9 cellular contexts compared by ENCODE assay signal in the genomic region with DNA sequence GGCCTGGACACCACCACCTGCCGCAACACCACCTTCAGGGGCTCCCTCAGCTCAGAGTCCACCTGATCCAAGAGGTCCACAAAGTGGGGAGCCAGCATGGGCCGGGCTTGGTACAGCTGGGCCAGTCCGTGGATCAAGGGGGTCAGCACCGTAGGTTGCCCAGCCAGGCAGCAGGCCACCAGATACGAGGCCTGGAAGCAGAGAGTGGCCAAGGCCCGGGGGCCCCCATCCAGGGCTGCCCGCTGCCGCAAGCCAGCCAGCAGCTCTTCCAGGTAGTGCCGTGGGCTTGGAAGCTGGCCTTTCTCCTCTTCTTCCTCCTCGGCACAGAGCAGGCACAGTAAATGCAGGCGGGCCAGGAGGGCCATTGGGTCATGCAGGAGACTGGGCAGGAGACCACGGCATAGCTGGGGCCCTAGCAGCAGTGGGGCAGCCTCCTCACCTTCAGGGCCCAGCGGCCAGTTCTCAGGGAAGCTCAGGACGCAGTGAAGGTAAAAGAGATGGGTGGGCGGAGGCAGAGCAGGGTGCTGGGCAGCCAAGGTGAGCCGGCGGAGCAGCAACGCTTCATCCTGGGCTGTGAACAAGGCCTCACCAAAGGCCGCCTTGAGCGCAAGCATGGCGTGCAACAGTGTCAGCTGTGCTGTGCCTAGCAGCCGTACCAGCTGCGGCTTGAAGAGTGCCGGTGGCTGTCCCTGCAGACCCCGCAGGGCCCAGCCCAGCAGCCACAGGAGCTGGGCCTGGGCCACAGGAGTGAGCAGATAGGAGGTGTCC. TPM values are rescaled to one million over a fixed set of nuclear protein-coding genes. Genes with fewer than 3 reads are reported as not detected.
DNase-seq lines count a peak whose midpoint lies in the region; ATAC-seq and TF ChIP-seq lines count a peak whose summit lies in the region.
"Had no signal": no experiment of that assay in that cellular context is flagged by ENCODE, and none has a peak within 500 bp of the region (broad histone marks: within the 10 kb centered on the region; RNA-seq: fewer than 3 reads in every experiment).

No MANE protein-coding gene starts in this region.

- peaks cover 16% of the 10 kb centered on the region for H3K79me2 ChIP-seq in Karpas-422 (ENCODE audit: low read length)

- peak overlapping the region in 3 of 10 donors; percentile 33 to 76 (median 67) for H3K27ac Mint-ChIP-seq in naive thymus-derived CD8-positive, alpha-beta T cell

- H3K4me1 Mint-ChIP-seq in naive thymus-derived CD8-positive, alpha-beta T cell: peaks cover 7 to 23% (median 16%) of the 10 kb centered on the region in 4 donors

- TF ChIP-seq CTCF in BJ (IDR thresholded peaks at IDR 0.05; ENCODE audit: insufficient read depth, low read depth, low read length) (no peak), colonic mucosa (IDR thresholded peaks at IDR 0.05) (no peak)

- peak overlapping the region; percentile 28 to 89 (median 69) for H3K4me3 Mint-ChIP-seq in naive thymus-derived CD8-positive, alpha-beta T cell

- H3K27me3 Mint-ChIP-seq in naive thymus-derived CD8-positive, alpha-beta T cell: peaks cover 0 to 6% (median 0%) of the 10 kb centered on the region in 5 donors

- no peaks in the 10 kb centered on the region for H3K27me3 ChIP-seq in BJ (ENCODE audit: control insufficient read depth, insufficient read depth, low read length)
- no peaks in the 10 kb centered on the region for H3K27me3 ChIP-seq in Karpas-422 (ENCODE audit: low read length)
- no peaks in the 10 kb centered on the region for H3K27me3 ChIP-seq in colonic mucosa

- H3K36me3 ChIP-seq in BJ (ENCODE audit: control insufficient read depth, insufficient read depth, low read length) (peaks cover 17% of the 10 kb centered on the region), Karpas-422 (ENCODE audit: insufficient read depth, low read length) (peaks cover 3% of the 10 kb centered on the region; the same call in 1 of the 2 replicates), colonic mucosa (peaks cover 5% of the 10 kb centered on the region)

- ATAC-seq in naive thymus-derived CD8-positive, alpha-beta T cell: no peak
- ATAC-seq in HG03108 (IDR thresholded peaks at IDR 0.05; ENCODE audit: unreplicated experiment): no peak
- ATAC-seq in HG03460 (IDR thresholded peaks at IDR 0.05; ENCODE audit: unreplicated experiment): no peak

- H3K36me3 Mint-ChIP-seq in naive thymus-derived CD8-positive, alpha-beta T cell: peaks cover 0 to 7% (median 0%) of the 10 kb centered on the region in 3 donors

- peak overlapping the region; percentile 69 for H3K4me2 ChIP-seq in Karpas-422 (ENCODE audit: low read depth, low read length, poor library complexity, severe bottlenecking)

- H3K4me3 ChIP-seq in BJ (ENCODE audit: low read depth, low read length): peak overlapping the region; percentile 98
- peak overlapping the region; percentile 99 for H3K4me3 ChIP-seq in Karpas-422 (ENCODE audit: low read length)
- peak overlapping the region; percentile 91 for H3K4me3 ChIP-seq in colonic mucosa

- DNase-seq in BJ (ENCODE audit: low read depth) (no peak), Karpas-422 (no peak), colonic mucosa (peak; percentile 17), NCI-H2171 (lab: John Stamatoyannopoulos, UW) (no peak), hippocampal formation (lab: John Stamatoyannopoulos, UW) (no peak)
- no peak for DNase-seq in naive thymus-derived CD8-positive, alpha-beta T cell

- no peaks in the 10 kb centered on the region for H3K9me2 ChIP-seq in Karpas-422 (replicated peaks; ENCODE audit: insufficient read depth, low read length)

- H3K4me1 ChIP-seq in Karpas-422 (ENCODE audit: low read length): peaks cover 7% of the 10 kb centered on the region
- H3K4me1 ChIP-seq in colonic mucosa: peaks cover 6% of the 10 kb centered on the region

- intact Hi-C loops in colonic mucosa (cut with DNase I): loop anchor here (10.0 kb wide), 1 partner anchor 54 kb away; a partner anchor contains a TSS

- H3K27ac ChIP-seq in Karpas-422 (ENCODE audit: low read length) (no peak overlapping the region), colonic mucosa (no peak overlapping the region)

- POLR2A ChIA-PET in BJ (lab: Charles Lee): interaction anchor here (0.6 kb wide), 1 partner anchor 114 kb away, joined by 10 read pairs; no protein-coding TSS in a partner anchor
- POLR2A ChIA-PET in naive thymus-derived CD8-positive, alpha-beta T cell (lab: Charles Lee): interaction anchor here (0.6 to 3.6 kb wide), 16 partner anchors 8 to 538 kb away, joined by 3 to 24 read pairs (median 4); a partner anchor contains a TSS

- CTCF ChIA-PET in BJ (lab: Yijun Ruan, JAX): interaction anchor here (0.5 to 6.1 kb wide), 42 partner anchors 9 to 644 kb away, joined by 3 to 57 read pairs (median 5); a partner anchor contains a TSS

- H4K20me1 ChIP-seq in Karpas-422 (ENCODE audit: insufficient read depth, low read depth, low read length): peaks cover 39% of the 10 kb centered on the region

- no peaks in the 10 kb centered on the region for H3K9me3 ChIP-seq in Karpas-422 (ENCODE audit: low read length)
- no peaks in the 10 kb centered on the region for H3K9me3 ChIP-seq in colonic mucosa

- no peak overlapping the region for H2AFZ ChIP-seq in Karpas-422 (ENCODE audit: low read length)

- no peaks in the 10 kb centered on the region for H3K9me3 Mint-ChIP-seq in naive thymus-derived CD8-positive, alpha-beta T cell

- peak overlapping the region; percentile 96 for H3K9ac ChIP-seq in Karpas-422 (ENCODE audit: low read length)
- peak overlapping the region; percentile 12 to 73 for H3K9ac ChIP-seq in colonic mucosa (ENCODE audit: low read depth in 2 of 2, low read length in 2 of 2)

RNA-seq across cellular contexts. Expression of a gene that starts 1.7 kb away (rescaled TPM):
- polyA plus RNA-seq in BJ (2011; rRNA removed): 4.6 and 7.5 TPM in 2 replicates
- 5.9 and 6.5 TPM in 2 replicates for polyA minus RNA-seq in BJ (2011; rRNA and poly(A)+ RNA removed)
- 11.1 and 19.8 TPM in 2 replicates for total RNA-seq in Karpas-422 (2014; rRNA removed; shearing (Covaris generic); ENCODE audit: low replicate concordance)
- 10 to 100 TPM; 17.6 to 20.1 TPM for total RNA-seq in colonic mucosa
- 10 to 100 TPM; 25.5 to 25.8 TPM for total RNA-seq in naive thymus-derived CD8-positive, alpha-beta T cell
- polyA plus RNA-seq in naive thymus-derived CD8-positive, alpha-beta T cell: 10 to 100 TPM in 2 of 3 donors, 1 to 10 TPM in 1; 8.6 to 15.2 (median 10.2) TPM

RNA-seq across cellular contexts. Expression of a gene that starts 7.8 kb away (rescaled TPM):
- not detected in 2 replicates for polyA plus RNA-seq in BJ (2011; rRNA removed)
- not detected in 2 replicates for polyA minus RNA-seq in BJ (2011; rRNA and poly(A)+ RNA removed)
- total RNA-seq in Karpas-422 (2014; rRNA removed; shearing (Covaris generic); ENCODE audit: low replicate concordance): not detected in 2 replicates
- total RNA-seq in colonic mucosa: 10 to 100 TPM; 29.0 to 32.9 TPM
- not detected for total RNA-seq in naive thymus-derived CD8-positive, alpha-beta T cell
- not detected for polyA plus RNA-seq in naive thymus-derived CD8-positive, alpha-beta T cell
- total RNA-seq: M059J had no signal

RNA-seq across cellular contexts. Expression of a gene that starts 54.7 kb away (rescaled TPM):
- 0.13 and 0.22 TPM in 2 replicates for polyA plus RNA-seq in BJ (2011; rRNA removed)
- polyA minus RNA-seq in BJ (2011; rRNA and poly(A)+ RNA removed): 0.19 and 0.36 TPM in 2 replicates
- not detected in 2 replicates for total RNA-seq in Karpas-422 (2014; rRNA removed; shearing (Covaris generic); ENCODE audit: low replicate concordance)
- 1 to 10 TPM; 1.6 to 1.9 TPM for total RNA-seq in colonic mucosa
- 1 to 10 TPM; 2.1 to 2.2 TPM for total RNA-seq in naive thymus-derived CD8-positive, alpha-beta T cell
- 1 to 10 TPM in 1 of 3 donors, under 1 TPM in 2; 0.39 to 1.5 (median 0.40) TPM for polyA plus RNA-seq in naive thymus-derived CD8-positive, alpha-beta T cell
- total RNA-seq: M059J had no signal

RNA-seq across cellular contexts. Expression of a gene that starts 58.5 kb away (rescaled TPM):
- polyA plus RNA-seq in BJ (2011; rRNA removed): 28.0 and 33.9 TPM in 2 replicates
- 5.2 and 8.3 TPM in 2 replicates for polyA minus RNA-seq in BJ (2011; rRNA and poly(A)+ RNA removed)
- total RNA-seq in Karpas-422 (2014; rRNA removed; shearing (Covaris generic); ENCODE audit: low replicate concordance): 70.7 and 133 TPM in 2 replicates
- 10 to 100 TPM; 26.1 to 58.1 TPM for total RNA-seq in colonic mucosa
- total RNA-seq in naive thymus-derived CD8-positive, alpha-beta T cell: 10 to 100 TPM; 62.0 to 69.9 TPM
- polyA plus RNA-seq in naive thymus-derived CD8-positive, alpha-beta T cell: 10 to 100 TPM; 73.4 to 99.0 (median 98.2) TPM

Comparison
In these comparisons a context has a peak if more than half of its experiments do, and no peak if none do; other contexts are left out.
1. RNA of a gene that starts 7.8 kb away (total RNA-seq): 29.0 to 32.9 TPM in colonic mucosa; not detected in naive thymus-derived CD8-positive, alpha-beta T cell and not detected in Karpas-422; every median in the first group is over 10 times any median in the second.
2. Peak in every context shown above with its lines, with median percentiles within 50 percentile points of each other: H3K4me3 ChIP-seq.